Comparison of ENCODE assay signal across 11 cellular contexts in the genomic region with DNA sequence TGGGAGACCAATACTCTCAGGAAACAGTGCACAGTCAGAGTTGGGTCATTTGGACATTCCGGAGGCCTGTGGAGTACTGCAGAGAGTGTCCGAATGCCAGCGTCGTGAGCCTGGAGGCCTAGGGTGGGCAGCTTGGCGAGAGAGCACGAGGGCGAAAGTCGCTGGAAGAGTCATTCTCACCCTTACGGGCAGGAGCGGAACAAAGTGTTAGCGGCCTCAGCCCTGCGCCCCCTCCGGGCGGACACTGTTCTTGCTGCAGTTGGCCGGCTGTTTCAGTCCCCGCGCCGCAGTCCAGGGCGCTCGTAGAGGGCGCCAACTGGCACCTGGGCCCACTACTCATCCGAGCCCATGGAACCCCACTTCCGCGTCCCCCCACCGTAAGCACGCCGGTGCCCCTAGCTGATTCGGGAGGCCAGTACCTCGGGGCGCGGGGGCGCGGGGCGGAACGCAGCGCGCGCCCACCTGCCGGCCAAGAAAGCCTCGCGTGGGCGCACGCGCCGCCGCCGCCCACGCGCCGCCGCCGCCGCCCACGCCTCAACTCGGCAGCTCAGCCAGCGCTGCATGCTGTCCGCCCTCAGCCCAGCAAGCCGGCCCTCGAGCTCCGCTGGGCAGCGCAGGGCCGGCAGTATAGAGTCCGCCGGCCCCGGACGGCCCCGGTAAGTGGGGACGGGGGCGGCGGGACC.
DNase-seq lines count a peak whose midpoint lies in the region; ATAC-seq, FAIRE-seq and TF ChIP-seq lines count a peak whose summit lies in the region.
"Had no signal": no experiment of that assay in that cellular context is flagged by ENCODE, and none has a peak within 500 bp of the region (broad histone marks: within the 10 kb centered on the region; RNA-seq: fewer than 3 reads in every experiment).

No MANE protein-coding gene starts in this region.

- H3K4me3 ChIP-seq in SK-N-SH (ENCODE audit: low read depth in 2 of 2, low read length in 1 of 2) = peak overlapping the region in 1 of 2 experiments; percentile 17; a peak in 2 of 4 replicates
- H3K4me3 ChIP-seq in pancreas = peak overlapping the region in 2 of 4 donors; percentile 17 to 21
- no peak overlapping the region for H3K4me3 ChIP-seq in naive thymus-derived CD4-positive, alpha-beta T cell (ENCODE audit: low read length)

- H3K9ac ChIP-seq in SK-N-SH = no peak overlapping the region

- peaks cover 51 to 85% (median 64%) of the 10 kb centered on the region in 5 donors for H3K27me3 Mint-ChIP-seq in naive thymus-derived CD4-positive, alpha-beta T cell

- CTCF ChIA-PET in SK-N-SH (lab: Yijun Ruan, JAX) (interaction anchor here (0.9 to 1.7 kb wide), 12 partner anchors 10 to 887 kb away, joined by 3 to 7 read pairs (median 3); no protein-coding TSS in a partner anchor), GM10248 (lab: Yijun Ruan, JAX) (interaction anchor here (1.0 kb wide), 1 partner anchor 21 kb away, joined by 3 read pairs; no protein-coding TSS in a partner anchor)
- CTCF ChIA-PET in naive thymus-derived CD4-positive, alpha-beta T cell (lab: Charles Lee) = no interaction called here

- H2AFZ ChIP-seq in SK-N-SH (ENCODE audit: low read depth) = no peak overlapping the region

- peaks cover 0 to 9% (median 0%) of the 10 kb centered on the region in 5 donors for H3K36me3 Mint-ChIP-seq in naive thymus-derived CD4-positive, alpha-beta T cell
- H3K36me3 Mint-ChIP-seq: activated naive CD4-positive, alpha-beta T cell treated with anti-CD3 and anti-CD28 coated beads, Interleukin-2, amount 10 ng/mL, durations not matched to agents 7 days and 5 days had no signal

- FAIRE-seq in pancreas (lab: Jason Lieb, UNC) = no peak

- H3K9me2 ChIP-seq in SK-N-SH = no peaks in the 10 kb centered on the region

- no peaks in the 10 kb centered on the region for H3K79me2 ChIP-seq in SK-N-SH (ENCODE audit: insufficient read depth)

- in situ Hi-C loops in ACHN (cut with HindIII; ENCODE audit: low pct_ligation_motif_present, low pct_unique_long_range_greater_than_20kb, low sequenced_read_pairs) = no loop called here

- H3K36me3 ChIP-seq in SK-N-SH (replicated peaks in 1 of 2; ENCODE audit: control insufficient read depth in 1 of 2, insufficient read depth in 2 of 2, low read length in 1 of 2) (no peaks in the 10 kb centered on the region), pancreas (no peaks in the 10 kb centered on the region)
- H3K36me3 ChIP-seq in naive thymus-derived CD4-positive, alpha-beta T cell (ENCODE audit: control insufficient read depth in 2 of 3, insufficient read depth in 3 of 3, low read length in 3 of 3) = no peaks in the 10 kb centered on the region

- no peaks in the 10 kb centered on the region for H3F3A ChIP-seq in SK-N-SH (replicated peaks; ENCODE audit: insufficient read depth)

- no peak overlapping the region for H3K27ac Mint-ChIP-seq in naive thymus-derived CD4-positive, alpha-beta T cell
- H3K27ac Mint-ChIP-seq: activated naive CD4-positive, alpha-beta T cell treated with anti-CD3 and anti-CD28 coated beads, Interleukin-2, amount 10 ng/mL, durations not matched to agents 7 days and 5 days; T-helper 17 cell had no signal

- POLR2A ChIA-PET in SK-N-SH (lab: Yijun Ruan, JAX) (interaction anchor here (0.6 kb wide), 1 partner anchor 27 kb away, joined by 3 read pairs; no protein-coding TSS in a partner anchor), GM10248 (lab: Yijun Ruan, JAX) (no interaction called here)
- POLR2A ChIA-PET in naive thymus-derived CD4-positive, alpha-beta T cell (lab: Charles Lee) = no interaction called here

- no peak overlapping the region for H3K4me2 ChIP-seq in SK-N-SH

- no peaks in the 10 kb centered on the region for H4K20me1 ChIP-seq in SK-N-SH (ENCODE audit: insufficient read depth)

- H3K9me3 ChIP-seq in SK-N-SH = no peaks in the 10 kb centered on the region
- no peaks in the 10 kb centered on the region for H3K9me3 ChIP-seq in pancreas
- peaks cover 0 to 4% (median 0%) of the 10 kb centered on the region in 3 experiments for H3K9me3 ChIP-seq in naive thymus-derived CD4-positive, alpha-beta T cell (ENCODE audit: control insufficient read depth in 2 of 3, low read length in 3 of 3)

- WGBS in SK-N-SH (ENCODE audit: low lambda C conversion rate) = 0% methylated on average over 2 of the region's 70 CpGs
- 1 to 8% methylated on average over 35 to 70 of the region's 70 CpGs for WGBS in pancreas, 2 donors

- peaks cover 0 to 45% (median 23%) of the 10 kb centered on the region in 11 donors for H3K9me3 Mint-ChIP-seq in naive thymus-derived CD4-positive, alpha-beta T cell

- intact Hi-C loops in pancreas (cut with DNase I) = no loop called here
- intact Hi-C loops in naive thymus-derived CD4-positive, alpha-beta T cell (cut with micrococcal nuclease) = no loop called here

- H3K27ac ChIP-seq in SK-N-SH (ENCODE audit: low read depth in 2 of 2, low read length in 1 of 2) (no peak overlapping the region), pancreas (no peak overlapping the region)
- H3K27ac ChIP-seq in naive thymus-derived CD4-positive, alpha-beta T cell (ENCODE audit: low read depth, low read length) = no peak overlapping the region

- DNase-seq in EH (ENCODE audit: low read depth) = peak; percentile 1
- DNase-seq in SK-N-SH = peak; percentile 78
- peak; percentile 1 for DNase-seq in glomerular visceral epithelial cell (ENCODE audit: extremely low spot score)
- DNase-seq in pancreas = peak in 5 of 6 donors; percentile 13 to 75 (median 43)
- no peak for DNase-seq in GM10248 (ENCODE audit: extremely low spot score)
- DNase-seq in ACHN = no peak
- DNase-seq in NCI-H524 treated with DMSO at 0.1 percent for 48 hours (lab: John Stamatoyannopoulos, UW) = no peak
- DNase-seq in naive thymus-derived CD4-positive, alpha-beta T cell = no peak
- DNase-seq: activated naive CD4-positive, alpha-beta T cell treated with anti-CD3 and anti-CD28 coated beads, Interleukin-2, amount 10 ng/mL, durations not matched to agents 7 days and 5 days; NCI-H1048; T-helper 17 cell had no signal

- no peak for TF ChIP-seq EP300 in SK-N-SH (IDR thresholded peaks at IDR 0.05; ENCODE audit: borderline replicate concordance in 1 of 2, low read depth in 1 of 2, low read length in 1 of 2)

- H3K4me1 Mint-ChIP-seq in naive thymus-derived CD4-positive, alpha-beta T cell = peaks cover 0 to 4% (median 0%) of the 10 kb centered on the region in 7 donors
- H3K4me1 Mint-ChIP-seq: T-helper 17 cell had no signal

- TF ChIP-seq RAD21 in SK-N-SH (IDR thresholded peaks at IDR 0.05; ENCODE audit: low read length) = no peak

- peak in 3 of 4 donors; percentile 78 to 97 (median 87) for ATAC-seq in pancreas
- ATAC-seq in naive thymus-derived CD4-positive, alpha-beta T cell = no peak
- ATAC-seq: T-helper 17 cell had no signal

- H3K4me1 ChIP-seq in SK-N-SH (ENCODE audit: control insufficient read depth in 1 of 2, insufficient read depth in 2 of 2, low read depth in 1 of 2, low read length in 1 of 2) (peaks cover 0 to 3% of the 10 kb centered on the region in 2 experiments; a peak in 1 of 4 replicates), pancreas (no peaks in the 10 kb centered on the region)
- no peaks in the 10 kb centered on the region for H3K4me1 ChIP-seq in naive thymus-derived CD4-positive, alpha-beta T cell (ENCODE audit: control insufficient read depth in 2 of 2, insufficient read depth in 2 of 2, low read length in 2 of 2)

- TF ChIP-seq CTCF in SK-N-SH (IDR thresholded peaks at IDR 0.05) (peak; percentile 34), pancreas (IDR thresholded peaks at IDR 0.05) (peak in 3 of 4 donors; percentile 11 to 38 (median 20)), GM10248 (IDR thresholded peaks at IDR 0.05; ENCODE audit: control extremely low read depth, extremely low read depth, low read depth, missing control alignments) (no peak)

- H3K27me3 ChIP-seq in SK-N-SH (ENCODE audit: insufficient read depth) = peaks cover 7% of the 10 kb centered on the region; the same call in 1 of the 2 replicates
- H3K27me3 ChIP-seq in pancreas = peaks cover 0 to 18% (median 1%) of the 10 kb centered on the region in 4 donors
- H3K27me3 ChIP-seq in naive thymus-derived CD4-positive, alpha-beta T cell (ENCODE audit: control insufficient read depth in 2 of 2, insufficient read depth in 2 of 2, low read length in 2 of 2) = peaks cover 0 to 5% of the 10 kb centered on the region in 2 donors

- peak overlapping the region in 1 of 10 donors; percentile 30 for H3K4me3 Mint-ChIP-seq in naive thymus-derived CD4-positive, alpha-beta T cell
- H3K4me3 Mint-ChIP-seq: activated naive CD4-positive, alpha-beta T cell treated with anti-CD3 and anti-CD28 coated beads, Interleukin-2, amount 10 ng/mL, durations not matched to agents 7 days and 5 days; T-helper 17 cell had no signal

TF ChIP-seq in SK-N-SH, 30 proteins besides CTCF, POLR2A, EP300 and RAD21 (continues in another document):
- TF ChIP-seq, protein P1, sequence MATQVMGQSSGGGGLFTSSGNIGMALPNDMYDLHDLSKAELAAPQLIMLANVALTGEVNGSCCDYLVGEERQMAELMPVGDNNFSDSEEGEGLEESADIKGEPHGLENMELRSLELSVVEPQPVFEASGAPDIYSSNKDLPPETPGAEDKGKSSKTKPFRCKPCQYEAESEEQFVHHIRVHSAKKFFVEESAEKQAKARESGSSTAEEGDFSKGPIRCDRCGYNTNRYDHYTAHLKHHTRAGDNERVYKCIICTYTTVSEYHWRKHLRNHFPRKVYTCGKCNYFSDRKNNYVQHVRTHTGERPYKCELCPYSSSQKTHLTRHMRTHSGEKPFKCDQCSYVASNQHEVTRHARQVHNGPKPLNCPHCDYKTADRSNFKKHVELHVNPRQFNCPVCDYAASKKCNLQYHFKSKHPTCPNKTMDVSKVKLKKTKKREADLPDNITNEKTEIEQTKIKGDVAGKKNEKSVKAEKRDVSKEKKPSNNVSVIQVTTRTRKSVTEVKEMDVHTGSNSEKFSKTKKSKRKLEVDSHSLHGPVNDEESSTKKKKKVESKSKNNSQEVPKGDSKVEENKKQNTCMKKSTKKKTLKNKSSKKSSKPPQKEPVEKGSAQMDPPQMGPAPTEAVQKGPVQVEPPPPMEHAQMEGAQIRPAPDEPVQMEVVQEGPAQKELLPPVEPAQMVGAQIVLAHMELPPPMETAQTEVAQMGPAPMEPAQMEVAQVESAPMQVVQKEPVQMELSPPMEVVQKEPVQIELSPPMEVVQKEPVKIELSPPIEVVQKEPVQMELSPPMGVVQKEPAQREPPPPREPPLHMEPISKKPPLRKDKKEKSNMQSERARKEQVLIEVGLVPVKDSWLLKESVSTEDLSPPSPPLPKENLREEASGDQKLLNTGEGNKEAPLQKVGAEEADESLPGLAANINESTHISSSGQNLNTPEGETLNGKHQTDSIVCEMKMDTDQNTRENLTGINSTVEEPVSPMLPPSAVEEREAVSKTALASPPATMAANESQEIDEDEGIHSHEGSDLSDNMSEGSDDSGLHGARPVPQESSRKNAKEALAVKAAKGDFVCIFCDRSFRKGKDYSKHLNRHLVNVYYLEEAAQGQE (IDR thresholded peaks at IDR 0.05; ENCODE audit: low read depth, low read length) = no peak
- TF ChIP-seq FOSL2 (IDR thresholded peaks at IDR 0.05; ENCODE audit: borderline replicate concordance, low read depth) (no peak), CHD2 (IDR thresholded peaks at IDR 0.05; ENCODE audit: low read length, partially characterized antibody) (no peak), NRF1 (IDR thresholded peaks at IDR 0.05; ENCODE audit: low read depth, low read length) (no peak), TCF12 (IDR thresholded peaks at IDR 0.05) (no peak)

Comparison
In these comparisons a context has a peak if more than half of its experiments do, and no peak if none do; other contexts are left out.
1. DNase-seq: peak in EH (single experiment), SK-N-SH (single experiment), glomerular visceral epithelial cell (single experiment) and pancreas (5 of 6); none in GM10248 (single experiment), ACHN (single experiment), NCI-H524 treated with DMSO at 0.1 percent for 48 hours (single experiment) and naive thymus-derived CD4-positive, alpha-beta T cell (0 of 9).